8 cellular contexts compared by ENCODE assay signal in genomic region chr12:57519758-57520007, GRCh38. TPM values are rescaled to one million over a fixed set of nuclear protein-coding genes. Genes with fewer than 3 reads are reported as not detected.
DNase-seq lines count a peak whose midpoint lies in the region; ATAC-seq and FAIRE-seq lines count a peak whose summit lies in the region.

No MANE protein-coding gene starts in this region.

- H3K27ac Mint-ChIP-seq in effector memory CD8-positive, alpha-beta T cell = peak overlapping the region; percentile 99

- peak overlapping the region; percentile 19 for H4K8ac ChIP-seq in neuronal stem cell (ENCODE audit: low read depth, low read length)

- peak overlapping the region; percentile 92 for H3K9ac ChIP-seq in neuronal stem cell (ENCODE audit: low read depth, low read length, poor library complexity)

- H2BK120ac ChIP-seq in neuronal stem cell (ENCODE audit: low read depth, low read length) = no peak overlapping the region

- peak overlapping the region; percentile 66 for H3K23ac ChIP-seq in neuronal stem cell (ENCODE audit: low read depth, low read length, poor library complexity)

- no CpG with 5 or more reads among the region's 3 CpGs for WGBS in neuronal stem cell (ENCODE audit: extremely low coverage in 2 of 2, insufficient read length in 2 of 2, insufficient replicate concordance in 1 of 2), 2 donors

- no peak overlapping the region for H2BK15ac ChIP-seq in neuronal stem cell (ENCODE audit: low read length)

- peaks cover 53 to 55% of the 10 kb centered on the region in 2 donors for H3K4me1 Mint-ChIP-seq in effector memory CD8-positive, alpha-beta T cell (ENCODE audit: low read depth in 2 of 2)

- no peak for FAIRE-seq in GM19239 (lab: Jason Lieb, UNC)

- H3K4me2 ChIP-seq in neuronal stem cell (ENCODE audit: insufficient read depth, low read length, poor library complexity, severe bottlenecking) = peak overlapping the region; percentile 78

- H4K91ac ChIP-seq in neuronal stem cell (ENCODE audit: low read depth, low read length, poor library complexity) = peak overlapping the region; percentile 67

- ATAC-seq in GM18873 (IDR thresholded peaks at IDR 0.05; ENCODE audit: low FRiP score, unreplicated experiment) = peak; percentile 2
- ATAC-seq in effector memory CD8-positive, alpha-beta T cell (replicated peaks) = no peak

- H3K4ac ChIP-seq in neuronal stem cell (ENCODE audit: low read length) = no peak overlapping the region

- H2AFZ ChIP-seq in neuronal stem cell (ENCODE audit: low read length) = peak overlapping the region; percentile 61

- H3K9me3 ChIP-seq in SJSA1 (replicated peaks) (no peaks in the 10 kb centered on the region), neuronal stem cell (replicated peaks in 1 of 2; ENCODE audit: control insufficient read depth in 2 of 2, insufficient read depth in 1 of 2, low read depth in 1 of 2, low read length in 2 of 2) (no peaks in the 10 kb centered on the region)

- H3K9me3 Mint-ChIP-seq in effector memory CD8-positive, alpha-beta T cell = no peaks in the 10 kb centered on the region

- no peaks in the 10 kb centered on the region for H3K27me3 Mint-ChIP-seq in effector memory CD8-positive, alpha-beta T cell

- H3K36me3 ChIP-seq in SJSA1 (peaks cover 73% of the 10 kb centered on the region), neuronal stem cell (replicated peaks in 1 of 2; ENCODE audit: control insufficient read depth in 2 of 2, insufficient read depth in 2 of 2, low read length in 2 of 2) (peaks cover 22 to 58% of the 10 kb centered on the region in 2 donors)

- H2BK12ac ChIP-seq in neuronal stem cell (ENCODE audit: low read length) = no peak overlapping the region

- H3K18ac ChIP-seq in neuronal stem cell (ENCODE audit: low read length) = peak overlapping the region; percentile 62

- H3K4me3 Mint-ChIP-seq in effector memory CD8-positive, alpha-beta T cell = peak overlapping the region; percentile 97 to 98

- H3K27me3 ChIP-seq in SJSA1 (replicated peaks) (no peaks in the 10 kb centered on the region), neuronal stem cell (ENCODE audit: control insufficient read depth in 3 of 3, insufficient read depth in 3 of 3, low read depth in 1 of 3, low read length in 3 of 3) (peaks cover 0 to 2% (median 0%) of the 10 kb centered on the region in 3 experiments)

- peaks cover 3% of the 10 kb centered on the region for H3K79me1 ChIP-seq in neuronal stem cell (ENCODE audit: low read depth, low read length)

- H3K4me1 ChIP-seq in SJSA1 (replicated peaks) (peaks cover 63% of the 10 kb centered on the region), neuronal stem cell (ENCODE audit: control insufficient read depth in 2 of 2, insufficient read depth in 1 of 2, low read depth in 1 of 2, low read length in 2 of 2) (peaks cover 25 to 27% of the 10 kb centered on the region in 2 donors)

- DNase-seq in SJSA1 (ENCODE audit: low read depth in 1 of 2, low spot score in 2 of 2) (no peak), neuronal stem cell (ENCODE audit: low spot score) (no peak), GOT3 (lab: John Stamatoyannopoulos, UW) (no peak), GM19239 (ENCODE audit: insufficient read length, low spot score) (no peak), amniotic stem cell (lab: John Stamatoyannopoulos, UW) (no peak), mesenteric fat pad (ENCODE audit: low spot score) (no peak)
- DNase-seq in effector memory CD8-positive, alpha-beta T cell = peak in 2 of 3 experiments; percentile 14 to 24

- peak overlapping the region; percentile 78 for H3K14ac ChIP-seq in neuronal stem cell (ENCODE audit: low read length)

- peak overlapping the region; percentile 60 for H3K4me3 ChIP-seq in SJSA1
- H3K4me3 ChIP-seq in neuronal stem cell (ENCODE audit: low read length in 2 of 2) = peak overlapping the region; percentile 88 to 94

- H3K36me3 Mint-ChIP-seq in effector memory CD8-positive, alpha-beta T cell (ENCODE audit: insufficient read depth) = peaks cover 90% of the 10 kb centered on the region

- peak overlapping the region; percentile 48 for H2AK5ac ChIP-seq in neuronal stem cell (ENCODE audit: low read depth, low read length)

- H3K27ac ChIP-seq in SJSA1 = peak overlapping the region; percentile 76
- H3K27ac ChIP-seq in neuronal stem cell (replicated peaks; ENCODE audit: low read length) = peak overlapping the region; percentile 86

- peak overlapping the region; percentile 96 for H2BK5ac ChIP-seq in neuronal stem cell (ENCODE audit: low read length)

RNA-seq across cellular contexts. Expression of gene DDIT3, which starts 0.6 kb away (rescaled TPM):
- total RNA-seq in SJSA1 (2014; rRNA removed; shearing (Covaris generic)) = 564 and 686 TPM in 2 replicates
- 7.3 TPM for polyA plus RNA-seq in neuronal stem cell (2013, experiment 1 of 2)
- polyA plus RNA-seq in neuronal stem cell (2013, experiment 2 of 2) = 5.7 TPM
- 32.2 TPM for total RNA-seq in mesenteric fat pad

RNA-seq across cellular contexts. Expression of gene MBD6, which starts 2.9 kb away (rescaled TPM):
- total RNA-seq in SJSA1 (2014; rRNA removed; shearing (Covaris generic)) = 63.3 and 70.5 TPM in 2 replicates
- 24.7 TPM for polyA plus RNA-seq in neuronal stem cell (2013, experiment 1 of 2)
- polyA plus RNA-seq in neuronal stem cell (2013, experiment 2 of 2) = 24.8 TPM
- total RNA-seq in mesenteric fat pad = 66.0 TPM

RNA-seq across cellular contexts. Expression of gene DCTN2, which starts 27.3 kb away (rescaled TPM):
- total RNA-seq in SJSA1 (2014; rRNA removed; shearing (Covaris generic)) = 3,855 and 4,325 TPM in 2 replicates
- 127 TPM for polyA plus RNA-seq in neuronal stem cell (2013, experiment 1 of 2)
- 118 TPM for polyA plus RNA-seq in neuronal stem cell (2013, experiment 2 of 2)
- total RNA-seq in mesenteric fat pad = 106 TPM

RNA-seq across cellular contexts. Expression of gene KIF5A, which starts 30.2 kb away (rescaled TPM):
- total RNA-seq in SJSA1 (2014; rRNA removed; shearing (Covaris generic)) = 2.1 and 2.8 TPM in 2 replicates
- 3.7 TPM for polyA plus RNA-seq in neuronal stem cell (2013, experiment 1 of 2)
- polyA plus RNA-seq in neuronal stem cell (2013, experiment 2 of 2) = 3.8 TPM
- not detected for total RNA-seq in mesenteric fat pad

RNA-seq across cellular contexts. Expression of gene MARS1, which starts 31.8 kb away (rescaled TPM):
- total RNA-seq in SJSA1 (2014; rRNA removed; shearing (Covaris generic)) = 3,352 and 4,750 TPM in 2 replicates
- polyA plus RNA-seq in neuronal stem cell (2013, experiment 1 of 2) = 257 TPM
- 269 TPM for polyA plus RNA-seq in neuronal stem cell (2013, experiment 2 of 2)
- 145 TPM for total RNA-seq in mesenteric fat pad

Comparison
In these comparisons a context has a peak if more than half of its experiments do, and no peak if none do; other contexts are left out.
1. DNase-seq: peak in effector memory CD8-positive, alpha-beta T cell (2 of 3); none in SJSA1 (0 of 2), neuronal stem cell (single experiment), GOT3 (single experiment), GM19239 (single experiment), amniotic stem cell (single experiment) and mesenteric fat pad (single experiment).
2. RNA of gene DDIT3, which starts 0.6 kb away (total RNA-seq): 564 to 686 TPM in SJSA1; 32.2 TPM in mesenteric fat pad (single experiment); every median in the first group is over 10 times any median in the second.
3. RNA of gene DCTN2, which starts 27.3 kb away (total RNA-seq): 3,855 to 4,325 TPM in SJSA1; 106 TPM in mesenteric fat pad (single experiment); every median in the first group is over 10 times any median in the second.